9 cellular contexts compared by ENCODE assay signal in genomic region chr12:50926932-50927331, GRCh38. TPM values are rescaled to one million over a fixed set of nuclear protein-coding genes. Genes with fewer than 3 reads are reported as not detected.
DNase-seq lines count a peak whose midpoint lies in the region; ATAC-seq and TF ChIP-seq lines count a peak whose summit lies in the region.
"Not testable (repeated sequence)": the region's sequence is repeated elsewhere in the genome, so short reads cannot be mapped to it uniquely, and the experiment has no call there.
"Had no signal": no experiment of that assay in that cellular context is flagged by ENCODE, and none has a peak within 500 bp of the region (broad histone marks: within the 10 kb centered on the region; RNA-seq: fewer than 3 reads in every experiment).

No MANE protein-coding gene starts in this region.

- H3K36me3 Mint-ChIP-seq in H9 (ENCODE audit: insufficient read depth in 1 of 3, low read depth in 3 of 3), result not testable (repeated sequence)
- peaks cover 6 to 15% of the 10 kb centered on the region in 2 donors for H3K36me3 Mint-ChIP-seq in stimulated activated naive B cell treated with anti-CD40 and anti-IgM and Interleukin-4, amounts not matched to agents 10 μg/mL and 1 μg/mL and 100 μg/mL, for 72 hours

- intact Hi-C loops in mammary epithelial cell (cut with micrococcal nuclease), result not testable (repeated sequence)
- intact Hi-C loops in right lobe of liver (cut with DNase I), result loop anchor here in 1 of 2 donors (10.0 kb wide), 1 partner anchor 58 kb away; no protein-coding TSS in a partner anchor

- peak; percentile 38 to 46 (median 45) for ATAC-seq in right lobe of liver
- ATAC-seq in stimulated activated naive B cell treated with anti-CD40 and anti-IgM and Interleukin-4, amounts not matched to agents 10 μg/mL and 1 μg/mL and 100 μg/mL, for 72 hours (replicated peaks), result not testable (repeated sequence)

- BruUV-seq in mammary epithelial cell (replicated peaks; lab: Mats Ljungman, UMichigan), result not testable (repeated sequence)

- not testable (repeated sequence) for H4K20me1 ChIP-seq in H9 (ENCODE audit: control insufficient read depth, insufficient read depth, insufficient read length); mammary epithelial cell (ENCODE audit: insufficient read depth, low read length)

- not testable (repeated sequence) for H3K18ac ChIP-seq in H9 (ENCODE audit: insufficient read length, low read depth, low read length)

- H2BK15ac ChIP-seq in H9 (ENCODE audit: low read depth, low read length), result not testable (repeated sequence)

- H3K4me3 ChIP-seq in SK-N-MC, result peak overlapping the region; percentile 77
- peak overlapping the region; percentile 7 to 61 (median 39) for H3K4me3 ChIP-seq in mammary epithelial cell (replicated peaks in 1 of 3; ENCODE audit: insufficient read depth in 1 of 3, low read depth in 2 of 3, low read length in 3 of 3)
- H3K4me3 ChIP-seq in fibroblast of mammary gland (ENCODE audit: control insufficient read depth, low read depth, low read length), result peak overlapping the region; percentile 64
- peak overlapping the region; percentile 64 to 80 (median 74) for H3K4me3 ChIP-seq in right lobe of liver
- not testable (repeated sequence) for H3K4me3 ChIP-seq in neutrophil (ENCODE audit: low read depth in 1 of 2, low read length in 1 of 2)

- CTCF ChIA-PET in mammary epithelial cell (lab: Charles Lee; ENCODE audit: low non-redundant PET), result not testable (repeated sequence)

- H3K79me2 ChIP-seq in H9 (ENCODE audit: insufficient read depth, low read length); mammary epithelial cell (ENCODE audit: insufficient read depth, low read length): not testable (repeated sequence)

- not testable (repeated sequence) for H3K14ac ChIP-seq in H9 (ENCODE audit: insufficient read depth, low read length)

- dilution Hi-C loops in mammary epithelial cell (cut with HindIII; ENCODE audit: low sequenced_read_pairs), result not testable (repeated sequence)

- not testable (repeated sequence) for H4K91ac ChIP-seq in H9 (ENCODE audit: insufficient read length, low read depth, low read length)

- peak overlapping the region; percentile 71 to 93 for H3K4me3 Mint-ChIP-seq in H9
- peak overlapping the region; percentile 85 to 91 for H3K4me3 Mint-ChIP-seq in stimulated activated naive B cell treated with anti-CD40 and anti-IgM and Interleukin-4, amounts not matched to agents 10 μg/mL and 1 μg/mL and 100 μg/mL, for 72 hours

- TF ChIP-seq POLR2A in right lobe of liver (IDR thresholded peaks at IDR 0.05), result not testable (repeated sequence)

- H2AK5ac ChIP-seq in H9 (ENCODE audit: insufficient read length, low read length), result not testable (repeated sequence)

- H3K79me1 ChIP-seq in H9 (ENCODE audit: insufficient read depth, low read depth, low read length, poor library complexity, severe bottlenecking), result not testable (repeated sequence)

- not testable (repeated sequence) for DNase-seq in H9; SK-N-MC (ENCODE audit: low read depth, low spot score); mammary epithelial cell; fibroblast of mammary gland (ENCODE audit: low read depth); stimulated activated naive B cell treated with anti-CD40 and anti-IgM and Interleukin-4, amounts not matched to agents 10 μg/mL and 1 μg/mL and 100 μg/mL, for 72 hours
- peak; percentile 51 to 75 (median 69) for DNase-seq in right lobe of liver

- not testable (repeated sequence) for H3K23ac ChIP-seq in H9 (ENCODE audit: insufficient read length, low read depth, low read length)

- H3K9me3 Mint-ChIP-seq in H9; stimulated activated naive B cell treated with anti-CD40 and anti-IgM and Interleukin-4, amounts not matched to agents 10 μg/mL and 1 μg/mL and 100 μg/mL, for 72 hours: not testable (repeated sequence)

- H3K27ac Mint-ChIP-seq in H9, result not testable (repeated sequence)
- H3K27ac Mint-ChIP-seq in stimulated activated naive B cell treated with anti-CD40 and anti-IgM and Interleukin-4, amounts not matched to agents 10 μg/mL and 1 μg/mL and 100 μg/mL, for 72 hours, result peak overlapping the region; percentile 65

- H3K27me3 Mint-ChIP-seq in H9 (ENCODE audit: low read depth); stimulated activated naive B cell treated with anti-CD40 and anti-IgM and Interleukin-4, amounts not matched to agents 10 μg/mL and 1 μg/mL and 100 μg/mL, for 72 hours: not testable (repeated sequence)

- in situ Hi-C loops in mammary epithelial cell (cut with MboI; ENCODE audit: low sequenced_read_pairs in 2 of 2), result not testable (repeated sequence)

- not testable (repeated sequence) for H3K27me3 ChIP-seq in H9 (ENCODE audit: insufficient read depth, low read length); mammary epithelial cell (ENCODE audit: insufficient read depth, low read length); right lobe of liver; neutrophil

- not testable (repeated sequence) for H3K4ac ChIP-seq in H9 (ENCODE audit: low read depth, low read length)

- H2BK120ac ChIP-seq in H9 (ENCODE audit: low read depth, low read length, poor library complexity, severe bottlenecking), result not testable (repeated sequence)

- not testable (repeated sequence) for H4K8ac ChIP-seq in H9 (replicated peaks; ENCODE audit: insufficient read length, low read depth, low read length)

- H2AFZ ChIP-seq in H9 (ENCODE audit: low read length), result not testable (repeated sequence)
- peak overlapping the region; percentile 41 for H2AFZ ChIP-seq in mammary epithelial cell (ENCODE audit: low read depth, low read length)

- H4K5ac ChIP-seq in H9 (ENCODE audit: insufficient read length, low read depth, low read length), result not testable (repeated sequence)

- not testable (repeated sequence) for H3K9ac ChIP-seq in H9 (ENCODE audit: extremely low read depth, insufficient read length, low read length); SK-N-MC (ENCODE audit: insufficient read length); mammary epithelial cell (ENCODE audit: insufficient read depth, low read length)

- peak overlapping the region; percentile 96; the same call in 1 of the 2 replicates for H3K27ac ChIP-seq in 22Rv1
- not testable (repeated sequence) for H3K27ac ChIP-seq in H9 (ENCODE audit: insufficient read length, low read depth, low read length); mammary epithelial cell (ENCODE audit: insufficient read depth, low read depth, low read length)
- 0 out of 2 replicates have a peak overlapping the region, but pooled peaks have one; percentile 51 for H3K27ac ChIP-seq in SK-N-MC
- H3K27ac ChIP-seq in right lobe of liver, result peak overlapping the region; percentile 47 to 80 (median 76)
- H3K27ac ChIP-seq in neutrophil, result peak overlapping the region; percentile 47

- not testable (repeated sequence) for H3K4me1 ChIP-seq in H9 (ENCODE audit: insufficient read depth, low read length)
- H3K4me1 ChIP-seq in mammary epithelial cell (ENCODE audit: insufficient read depth, low read length) (peaks cover 32% of the 10 kb centered on the region), right lobe of liver (peaks cover 0 to 50% (median 23%) of the 10 kb centered on the region in 4 donors), neutrophil (ENCODE audit: control insufficient read depth in 1 of 2, insufficient read depth in 1 of 2, low read depth in 1 of 2, low read length in 1 of 2) (peaks cover 51% of the 10 kb centered on the region in 2 experiments)

- TF ChIP-seq CTCF in 22Rv1 (IDR thresholded peaks at IDR 0.05); H9 (conservative IDR thresholded peaks at IDR 0.05); mammary epithelial cell (conservative IDR thresholded peaks at IDR 0.05 in 1 of 2, IDR thresholded peaks at IDR 0.05 in 1 of 2; ENCODE audit: extremely low read depth in 1 of 2, insufficient read depth in 1 of 2, low read depth in 1 of 2, low read length in 2 of 2); fibroblast of mammary gland (conservative IDR thresholded peaks at IDR 0.05; ENCODE audit: control insufficient read depth, insufficient read depth, low read depth, low read length); right lobe of liver (IDR thresholded peaks at IDR 0.05); neutrophil (IDR thresholded peaks at IDR 0.05): not testable (repeated sequence)

- H3K36me3 ChIP-seq in SK-N-MC (ENCODE audit: insufficient read depth, low read length); mammary epithelial cell (ENCODE audit: insufficient read depth, low read length); neutrophil: not testable (repeated sequence)
- H3K36me3 ChIP-seq in right lobe of liver, result peaks cover 0 to 27% (median 13%) of the 10 kb centered on the region in 4 donors

- not testable (repeated sequence) for H3K56ac ChIP-seq in H9 (ENCODE audit: insufficient read length, low read depth, low read length)

- H3K4me2 ChIP-seq in H9 (ENCODE audit: insufficient read depth, insufficient read length, low read length) (peak overlapping the region; percentile 41), mammary epithelial cell (ENCODE audit: insufficient read depth, low read depth, low read length) (peak overlapping the region; percentile 83)

- H3T11ph ChIP-seq in H9 (ENCODE audit: low read length), result not testable (repeated sequence)

- H2BK5ac ChIP-seq in H9 (ENCODE audit: insufficient read length, low read length), result not testable (repeated sequence)

- H2BK20ac ChIP-seq in H9 (ENCODE audit: low read depth, low read length, poor library complexity, severe bottlenecking), result not testable (repeated sequence)

- H3K4me1 Mint-ChIP-seq in H9, result peaks cover 41 to 67% of the 10 kb centered on the region in 2 experiments
- H3K4me1 Mint-ChIP-seq in stimulated activated naive B cell treated with anti-CD40 and anti-IgM and Interleukin-4, amounts not matched to agents 10 μg/mL and 1 μg/mL and 100 μg/mL, for 72 hours, result peaks cover 35 to 81% of the 10 kb centered on the region in 2 donors

- H3K23me2 ChIP-seq in H9 (ENCODE audit: insufficient read length, low read depth, low read length, poor library complexity, severe bottlenecking), result not testable (repeated sequence)

- WGBS in H9 (ENCODE audit: extremely low coverage, insufficient read length, low lambda C conversion rate), result no CpG with 5 or more reads among the region's 3 CpGs
- WGBS in mammary epithelial cell (ENCODE audit: low coverage, missing lambda C conversion rate), result 47% methylated on average over 3 of the region's 3 CpGs
- 3% methylated on average over 3 of the region's 3 CpGs for WGBS in right lobe of liver (ENCODE audit: insufficient coverage, low coverage, low lambda C conversion rate, missing lambda C conversion rate)

- not testable (repeated sequence) for H3K9me3 ChIP-seq in H9 (ENCODE audit: control insufficient read depth, low read depth, low read length); SK-N-MC (ENCODE audit: low read depth, low read length); mammary epithelial cell (replicated peaks; ENCODE audit: insufficient read depth, low read length); right lobe of liver; neutrophil

- not testable (repeated sequence) for H2BK12ac ChIP-seq in H9 (ENCODE audit: insufficient read length, low read depth, low read length)

RNA-seq across cellular contexts. Expression of gene HIGD1C, which starts 25.4 kb away (rescaled TPM):
- total RNA-seq in H9 (2021) (not detected in 2 replicates), mammary epithelial cell (not detected), right lobe of liver (not detected)
- polyA plus RNA-seq in mammary epithelial cell, result not detected
- not detected for polyA minus RNA-seq in mammary epithelial cell
- total RNA-seq: M059J had no signal
